In the genomic region with DNA sequence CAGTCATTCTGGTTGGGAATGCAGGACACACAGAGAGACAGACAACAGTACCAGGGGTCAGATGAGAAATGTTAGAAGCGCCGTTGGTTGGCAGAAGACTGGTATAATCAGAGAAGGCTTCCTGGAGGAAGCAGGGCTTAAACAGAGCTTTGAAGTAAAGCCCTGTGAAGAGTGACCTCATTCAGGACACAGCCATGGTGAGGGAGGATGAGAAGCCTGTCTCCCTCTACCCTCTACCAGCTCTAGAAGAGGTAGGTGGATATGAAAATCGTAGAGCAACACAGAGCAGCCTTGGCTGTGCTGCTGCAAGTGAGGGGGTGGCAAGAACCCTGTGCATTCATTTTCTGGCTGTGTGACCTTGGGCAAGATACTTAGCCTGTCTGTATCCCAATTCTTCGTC, we compare ENCODE assay signal across 18 cellular contexts. TPM values are rescaled to one million over a fixed set of nuclear protein-coding genes. Genes with fewer than 3 reads are reported as not detected.
DNase-seq lines count a peak whose midpoint lies in the region; ATAC-seq and TF ChIP-seq lines count a peak whose summit lies in the region.
"Had no signal": no experiment of that assay in that cellular context is flagged by ENCODE, and none has a peak within 500 bp of the region (broad histone marks: within the 10 kb centered on the region; RNA-seq: fewer than 3 reads in every experiment).

No MANE protein-coding gene starts in this region.

- H3K27ac Mint-ChIP-seq in activated CD4-positive, alpha-beta T cell treated with anti-CD3 and anti-CD28 coated beads for 36 hours: peak overlapping the region; percentile 58
- H3K27ac Mint-ChIP-seq in activated naive CD8-positive, alpha-beta T cell treated with anti-CD3 and anti-CD28 coated beads, Interleukin-2, amount 50 U/mL, for 24 hours: no peak overlapping the region

- H3K9me3 Mint-ChIP-seq in activated CD4-positive, alpha-beta T cell treated with anti-CD3 and anti-CD28 coated beads for 36 hours (ENCODE audit: low read depth): no peaks in the 10 kb centered on the region
- H3K9me3 Mint-ChIP-seq in activated naive CD8-positive, alpha-beta T cell treated with anti-CD3 and anti-CD28 coated beads, Interleukin-2, amount 50 U/mL, for 24 hours: no peaks in the 10 kb centered on the region
- H3K9me3 Mint-ChIP-seq: H9 had no signal

- TF ChIP-seq EP300 in neural cell (conservative IDR thresholded peaks at IDR 0.05; ENCODE audit: poor library complexity, severe bottlenecking): no peak

- in situ Hi-C loops in GM13976 (cut with MboI; ENCODE audit: low sequenced_read_pairs, unreplicated experiment): no loop called here

- H3K79me2 ChIP-seq in neural cell (replicated peaks; ENCODE audit: insufficient read depth, low read length): peaks cover 84% of the 10 kb centered on the region

- H3K9ac ChIP-seq in BLaER1 treated with 17β-estradiol and CSF1 and Interleukin-3, amounts not matched to agents 10 nM and 100 nM: peak overlapping the region in 3 of 11 experiments; percentile 4 to 69 (median 60); a peak in 2 of 22 replicates
- H3K9ac ChIP-seq in neural cell (ENCODE audit: low read length): peak overlapping the region; percentile 86

- peaks cover 82% of the 10 kb centered on the region for H3K4me1 Mint-ChIP-seq in activated CD4-positive, alpha-beta T cell treated with anti-CD3 and anti-CD28 coated beads for 36 hours
- H3K4me1 Mint-ChIP-seq in activated naive CD8-positive, alpha-beta T cell treated with anti-CD3 and anti-CD28 coated beads, Interleukin-2, amount 50 U/mL, for 24 hours: peaks cover 81% of the 10 kb centered on the region

- TF ChIP-seq CTCF in neural cell (IDR thresholded peaks at IDR 0.05; ENCODE audit: poor library complexity, severe bottlenecking) (no peak), GM13976 (IDR thresholded peaks at IDR 0.05; ENCODE audit: borderline replicate concordance, control extremely low read depth, extremely low read depth, insufficient read depth, missing control alignments) (no peak)

- peak overlapping the region; percentile 4 to 99 (median 97); a peak in 20 of 22 replicates for H3K4me2 ChIP-seq in BLaER1 treated with 17β-estradiol and CSF1 and Interleukin-3, amounts not matched to agents 10 nM and 100 nM
- peak overlapping the region; percentile 53 for H3K4me2 ChIP-seq in neural cell (ENCODE audit: low read length)

- no peak overlapping the region for H3K4me3 Mint-ChIP-seq in activated CD4-positive, alpha-beta T cell treated with anti-CD3 and anti-CD28 coated beads for 36 hours
- no peak overlapping the region for H3K4me3 Mint-ChIP-seq in activated naive CD8-positive, alpha-beta T cell treated with anti-CD3 and anti-CD28 coated beads, Interleukin-2, amount 50 U/mL, for 24 hours
- H3K4me3 Mint-ChIP-seq: H9 had no signal

- peaks cover 8% of the 10 kb centered on the region for H3F3A ChIP-seq in neural cell (ENCODE audit: insufficient read depth, low read length, poor library complexity, severe bottlenecking)

- peaks cover 17 to 61% (median 51%) of the 10 kb centered on the region in 11 experiments; a peak in 20 of 22 replicates for H3K36me3 ChIP-seq in BLaER1 treated with 17β-estradiol and CSF1 and Interleukin-3, amounts not matched to agents 10 nM and 100 nM
- no peaks in the 10 kb centered on the region for H3K36me3 ChIP-seq in neural cell (ENCODE audit: insufficient read depth, low read length)
- H3K36me3 ChIP-seq: prostate gland, SJSA1, thoracic aorta had no signal

- H3K9me3 ChIP-seq in BLaER1 treated with 17β-estradiol and CSF1 and Interleukin-3, amounts not matched to agents 10 nM and 100 nM (replicated peaks in 1 of 11): no peaks in the 10 kb centered on the region
- no peaks in the 10 kb centered on the region for H3K9me3 ChIP-seq in neural cell (ENCODE audit: low read length)
- H3K9me3 ChIP-seq: lower lobe of right lung, prostate gland, SJSA1, thoracic aorta had no signal

- CTCF ChIA-PET in activated CD4-positive, alpha-beta T cell treated with anti-CD3 and anti-CD28 coated beads for 36 hours (lab: Charles Lee): no interaction called here

- intact Hi-C loops in activated CD4-positive, alpha-beta T cell treated with anti-CD3 and anti-CD28 coated beads for 36 hours (cut with DNase I, micrococcal nuclease): no loop called here

- peaks cover 7% of the 10 kb centered on the region for H3K36me3 Mint-ChIP-seq in activated CD4-positive, alpha-beta T cell treated with anti-CD3 and anti-CD28 coated beads for 36 hours (ENCODE audit: low read depth)
- H3K36me3 Mint-ChIP-seq in activated naive CD8-positive, alpha-beta T cell treated with anti-CD3 and anti-CD28 coated beads, Interleukin-2, amount 50 U/mL, for 24 hours (ENCODE audit: low read depth): peaks cover 3% of the 10 kb centered on the region

- no peak for TF ChIP-seq RAD21 in neural cell (conservative IDR thresholded peaks at IDR 0.05)

- no peak overlapping the region for H3K4me3 ChIP-seq in BLaER1 treated with 17β-estradiol and CSF1 and Interleukin-3, amounts not matched to agents 10 nM and 100 nM
- peak overlapping the region; percentile 73 for H3K4me3 ChIP-seq in neural cell (ENCODE audit: low read length)
- H3K4me3 ChIP-seq: lower lobe of right lung, prostate gland, SJSA1, thoracic aorta had no signal

- H3K27me3 Mint-ChIP-seq in activated CD4-positive, alpha-beta T cell treated with anti-CD3 and anti-CD28 coated beads for 36 hours: no peaks in the 10 kb centered on the region
- no peaks in the 10 kb centered on the region for H3K27me3 Mint-ChIP-seq in activated naive CD8-positive, alpha-beta T cell treated with anti-CD3 and anti-CD28 coated beads, Interleukin-2, amount 50 U/mL, for 24 hours

- no peaks in the 10 kb centered on the region for H3K9me2 ChIP-seq in neural cell (ENCODE audit: insufficient read depth, low read length)

- peaks cover 96 to 99% (median 98%) of the 10 kb centered on the region in 10 experiments for H3K4me1 ChIP-seq in BLaER1 treated with 17β-estradiol and CSF1 and Interleukin-3, amounts not matched to agents 10 nM and 100 nM

- POLR2A ChIA-PET in activated CD4-positive, alpha-beta T cell treated with anti-CD3 and anti-CD28 coated beads for 36 hours (lab: Charles Lee): no interaction called here

- ATAC-seq in activated CD4-positive, alpha-beta T cell treated with anti-CD3 and anti-CD28 coated beads for 36 hours: peak; percentile 61
- ATAC-seq in activated naive CD8-positive, alpha-beta T cell treated with anti-CD3 and anti-CD28 coated beads, Interleukin-2, amount 50 U/mL, for 24 hours: peak; percentile 47
- ATAC-seq in GM19328 (IDR thresholded peaks at IDR 0.05; ENCODE audit: unreplicated experiment): no peak
- ATAC-seq: lower lobe of right lung, Panc1 had no signal

- H2AFZ ChIP-seq in neural cell (ENCODE audit: low read depth, low read length): no peak overlapping the region

- peak; percentile 57 for DNase-seq in activated CD4-positive, alpha-beta T cell treated with anti-CD3 and anti-CD28 coated beads for 36 hours
- DNase-seq in activated CD4-positive, alpha-beta T cell treated with anti-CD3 and anti-CD28 coated beads for 1 hour: no peak
- no peak for DNase-seq in activated naive CD8-positive, alpha-beta T cell treated with anti-CD3 and anti-CD28 coated beads, Interleukin-2, amount 50 U/mL, for 24 hours
- DNase-seq in GM13976 (ENCODE audit: low spot score): no peak
- DNase-seq in Kasumi-1 (lab: John Stamatoyannopoulos, UW): no peak
- DNase-seq: cerebellar nuclear complex, H9, IMR-90, lower lobe of right lung, NCI-H1694, NCI-H345 had no signal

- no peak overlapping the region for H3K27ac ChIP-seq in BLaER1 treated with 17β-estradiol and CSF1 and Interleukin-3, amounts not matched to agents 10 nM and 100 nM
- peak overlapping the region; percentile 99 for H3K27ac ChIP-seq in neural cell (ENCODE audit: low read length)
- H3K27ac ChIP-seq: lower lobe of right lung, prostate gland, SJSA1, thoracic aorta had no signal

- H4K20me1 ChIP-seq in BLaER1 treated with 17β-estradiol and CSF1 and Interleukin-3, amounts not matched to agents 10 nM and 100 nM: peaks cover 98 to 100% (median 99%) of the 10 kb centered on the region in 11 experiments
- peaks cover 3% of the 10 kb centered on the region for H4K20me1 ChIP-seq in neural cell (ENCODE audit: insufficient read depth)

- H3K27me3 ChIP-seq in BLaER1 treated with 17β-estradiol and CSF1 and Interleukin-3, amounts not matched to agents 10 nM and 100 nM: no peaks in the 10 kb centered on the region
- H3K27me3 ChIP-seq in neural cell (ENCODE audit: insufficient read depth, low read depth, low read length): no peaks in the 10 kb centered on the region
- H3K27me3 ChIP-seq: SJSA1 had no signal

TF ChIP-seq in neural cell, 6 proteins besides CTCF, POLR2A, EP300 and RAD21 (continues in another document):
- TF ChIP-seq POLR2AphosphoS5 (IDR thresholded peaks at IDR 0.05): no peak
- no peak for TF ChIP-seq TAF1 (IDR thresholded peaks at IDR 0.05; ENCODE audit: low read depth)
- TF ChIP-seq SMC3 (conservative IDR thresholded peaks at IDR 0.05; ENCODE audit: poor library complexity): no peak
- TF ChIP-seq, protein P1, sequence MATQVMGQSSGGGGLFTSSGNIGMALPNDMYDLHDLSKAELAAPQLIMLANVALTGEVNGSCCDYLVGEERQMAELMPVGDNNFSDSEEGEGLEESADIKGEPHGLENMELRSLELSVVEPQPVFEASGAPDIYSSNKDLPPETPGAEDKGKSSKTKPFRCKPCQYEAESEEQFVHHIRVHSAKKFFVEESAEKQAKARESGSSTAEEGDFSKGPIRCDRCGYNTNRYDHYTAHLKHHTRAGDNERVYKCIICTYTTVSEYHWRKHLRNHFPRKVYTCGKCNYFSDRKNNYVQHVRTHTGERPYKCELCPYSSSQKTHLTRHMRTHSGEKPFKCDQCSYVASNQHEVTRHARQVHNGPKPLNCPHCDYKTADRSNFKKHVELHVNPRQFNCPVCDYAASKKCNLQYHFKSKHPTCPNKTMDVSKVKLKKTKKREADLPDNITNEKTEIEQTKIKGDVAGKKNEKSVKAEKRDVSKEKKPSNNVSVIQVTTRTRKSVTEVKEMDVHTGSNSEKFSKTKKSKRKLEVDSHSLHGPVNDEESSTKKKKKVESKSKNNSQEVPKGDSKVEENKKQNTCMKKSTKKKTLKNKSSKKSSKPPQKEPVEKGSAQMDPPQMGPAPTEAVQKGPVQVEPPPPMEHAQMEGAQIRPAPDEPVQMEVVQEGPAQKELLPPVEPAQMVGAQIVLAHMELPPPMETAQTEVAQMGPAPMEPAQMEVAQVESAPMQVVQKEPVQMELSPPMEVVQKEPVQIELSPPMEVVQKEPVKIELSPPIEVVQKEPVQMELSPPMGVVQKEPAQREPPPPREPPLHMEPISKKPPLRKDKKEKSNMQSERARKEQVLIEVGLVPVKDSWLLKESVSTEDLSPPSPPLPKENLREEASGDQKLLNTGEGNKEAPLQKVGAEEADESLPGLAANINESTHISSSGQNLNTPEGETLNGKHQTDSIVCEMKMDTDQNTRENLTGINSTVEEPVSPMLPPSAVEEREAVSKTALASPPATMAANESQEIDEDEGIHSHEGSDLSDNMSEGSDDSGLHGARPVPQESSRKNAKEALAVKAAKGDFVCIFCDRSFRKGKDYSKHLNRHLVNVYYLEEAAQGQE (IDR thresholded peaks at IDR 0.05; ENCODE audit: borderline replicate concordance): no peak
- TF ChIP-seq MXI1 (conservative IDR thresholded peaks at IDR 0.05; ENCODE audit: poor library complexity, severe bottlenecking): no peak

RNA-seq across cellular contexts. Expression of a gene that starts 14.2 kb away (rescaled TPM):
- 10 to 100 TPM; 15.0 to 17.3 TPM for total RNA-seq in activated CD4-positive, alpha-beta T cell treated with anti-CD3 and anti-CD28 coated beads for 36 hours
- polyA plus RNA-seq in neural cell: 18.2 and 19.6 TPM in 2 replicates
- polyA minus RNA-seq in neural cell: 46.0 and 58.6 TPM in 2 replicates
